ENCODE assay signal across 24 cellular contexts in the genomic region with DNA sequence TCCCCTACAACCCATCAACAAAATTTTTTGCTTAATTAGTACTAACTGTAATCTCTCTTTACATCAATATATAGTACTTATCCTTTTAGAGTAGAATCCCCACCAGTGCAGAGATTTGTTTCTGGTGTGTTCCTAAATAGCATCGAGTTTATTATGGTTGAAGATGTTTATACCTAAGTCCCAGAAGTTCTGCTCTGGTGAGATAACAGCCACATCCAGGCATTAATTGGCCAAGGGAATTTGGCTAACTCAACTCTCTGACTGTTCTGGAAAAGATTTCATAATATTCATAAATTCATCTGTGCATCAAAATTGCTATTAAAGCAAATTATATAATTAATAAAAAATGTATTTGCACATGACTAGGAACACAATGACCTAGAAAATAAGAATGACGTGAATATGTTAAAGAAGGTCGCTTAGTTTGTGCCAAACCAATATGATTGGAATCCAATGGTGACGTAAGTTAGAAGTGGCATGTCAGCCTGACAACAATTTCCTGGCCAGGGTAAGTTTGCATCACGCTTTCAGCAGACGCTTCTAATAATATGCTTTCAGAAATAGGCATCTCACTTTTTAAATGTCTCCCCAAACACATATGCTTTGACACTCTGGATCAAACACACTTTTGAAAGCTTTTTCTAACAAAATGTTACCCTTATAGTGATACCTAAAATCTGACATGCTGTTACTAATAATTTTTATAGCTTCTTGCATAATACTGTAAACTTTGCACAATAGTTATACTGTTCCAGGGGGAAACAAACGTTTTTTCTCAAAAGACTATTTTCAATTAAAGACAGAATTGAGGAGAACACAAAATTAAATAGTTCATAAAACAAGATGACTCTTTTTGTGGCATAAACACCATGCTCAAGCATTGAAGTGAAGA.
DNase-seq lines count a peak whose midpoint lies in the region; TF ChIP-seq lines count a peak whose summit lies in the region.
"Had no signal": no experiment of that assay in that cellular context is flagged by ENCODE, and none has a peak within 500 bp of the region (broad histone marks: within the 10 kb centered on the region; RNA-seq: fewer than 3 reads in every experiment).

No MANE protein-coding gene starts in this region.

- H2BK12ac ChIP-seq in mesenchymal stem cell (ENCODE audit: low read length in 2 of 2) = no peak overlapping the region

- WGBS in mesenchymal stem cell = 82% methylated on average over 5 of the region's 7 CpGs

- no peak overlapping the region for H3K18ac ChIP-seq in mesenchymal stem cell (ENCODE audit: low read depth in 1 of 2, low read length in 2 of 2)

- H2BK5ac ChIP-seq in mesenchymal stem cell (ENCODE audit: low read depth, low read length, poor library complexity, severe bottlenecking) = no peak overlapping the region

- H3K9ac ChIP-seq in mesenchymal stem cell (ENCODE audit: low read length) = peak overlapping the region; percentile 72
- H3K9ac ChIP-seq: parathyroid adenoma had no signal

- no peak overlapping the region for H3K4me2 ChIP-seq in mesenchymal stem cell (ENCODE audit: low read length, poor library complexity, severe bottlenecking)
- H3K4me2 ChIP-seq: A549 had no signal

- H2BK120ac ChIP-seq in mesenchymal stem cell (ENCODE audit: low read depth, low read length) = no peak overlapping the region

- H2BK15ac ChIP-seq in mesenchymal stem cell (ENCODE audit: low read depth, poor library complexity, severe bottlenecking) = no peak overlapping the region

- H3K14ac ChIP-seq in mesenchymal stem cell (ENCODE audit: low read length in 2 of 2) = no peak overlapping the region

- POLR2A ChIA-PET in AG04450 (lab: Yijun Ruan, JAX) = no interaction called here

- H4K8ac ChIP-seq in mesenchymal stem cell (ENCODE audit: low read length) = no peak overlapping the region

- no peak for TF ChIP-seq CTCF in AG04450 (IDR thresholded peaks at IDR 0.05; ENCODE audit: low read depth, low read length)

- H3K27me3 ChIP-seq in AG04450 (ENCODE audit: control insufficient read depth, insufficient read depth, low read length) = no peaks in the 10 kb centered on the region
- no peaks in the 10 kb centered on the region for H3K27me3 ChIP-seq in mesenchymal stem cell (ENCODE audit: control insufficient read depth in 1 of 2, insufficient read depth in 1 of 2, low read length in 2 of 2)
- H3K27me3 ChIP-seq: stomach, upper lobe of left lung had no signal

- CTCF ChIA-PET in AG04450 (lab: Charles Lee) = interaction anchor here (0.5 kb wide), 1 partner anchor 185 kb away, joined by 3 read pairs; no protein-coding TSS in a partner anchor

- H3K9me3 ChIP-seq in AG04450 (ENCODE audit: control insufficient read depth, insufficient read depth, low read length) (no peaks in the 10 kb centered on the region), mesenchymal stem cell (ENCODE audit: control insufficient read depth, low read length) (no peaks in the 10 kb centered on the region)
- H3K9me3 ChIP-seq: A549, stomach, upper lobe of left lung had no signal

- H4K91ac ChIP-seq in mesenchymal stem cell (ENCODE audit: low read length) = no peak overlapping the region

- H3K4me1 ChIP-seq in mesenchymal stem cell (ENCODE audit: control insufficient read depth, insufficient read depth, low read depth, low read length) = no peaks in the 10 kb centered on the region
- H3K4me1 ChIP-seq: A549, parathyroid adenoma, stomach, upper lobe of left lung had no signal

- no peaks in the 10 kb centered on the region for H3K79me1 ChIP-seq in mesenchymal stem cell (replicated peaks; ENCODE audit: low read length, poor library complexity, severe bottlenecking)

- H2AK5ac ChIP-seq in mesenchymal stem cell (ENCODE audit: low read length, severe bottlenecking) = no peak overlapping the region

- H3K4ac ChIP-seq in mesenchymal stem cell (ENCODE audit: low read depth in 1 of 2, low read length in 2 of 2) = no peak overlapping the region

- no peak overlapping the region for H2AFZ ChIP-seq in mesenchymal stem cell (ENCODE audit: low read depth, low read length)
- H2AFZ ChIP-seq: parathyroid adenoma had no signal

- no peak overlapping the region for H3K23ac ChIP-seq in mesenchymal stem cell (ENCODE audit: low read length in 2 of 2)

- DNase-seq in AG04450 (ENCODE audit: low read depth, low spot score) (peak; percentile 2), GM04503 (ENCODE audit: low read depth) (peak; percentile 38), fibroblast of gingiva (ENCODE audit: low read depth) (peak; percentile 83), mesenchymal stem cell (no peak), OCI-M1 (lab: John Stamatoyannopoulos, UW) (no peak), putamen (ENCODE audit: low spot score) (no peak), T1000 (lab: John Stamatoyannopoulos, UW) (no peak)
- DNase-seq in effector CD4-positive, alpha-beta T cell = no peak
- DNase-seq: activated CD4-positive, alpha-beta T cell treated with anti-CD3 and anti-CD28 coated beads, Interleukin-2, amount 10 ng/mL, durations not matched to agents 24 days and 14 days; amniotic stem cell; DND-41; kidney glomerular epithelial cell; mesendoderm; naive thymus-derived CD4-positive, alpha-beta T cell; NCI-H1930; NCI-H446; small intestine; stimulated activated CD4-positive, alpha-beta T cell treated with anti-CD3 and anti-CD28 coated beads, Interleukin-4, amount 100 ng/mL, for 1 hour; stomach; upper lobe of left lung had no signal

- H3K36me3 ChIP-seq in mesenchymal stem cell (ENCODE audit: control insufficient read depth in 1 of 2, insufficient read depth in 2 of 2, low read depth in 1 of 2, low read length in 2 of 2) = no peaks in the 10 kb centered on the region
- H3K36me3 ChIP-seq: stomach, upper lobe of left lung had no signal

- no peak overlapping the region for H3K27ac ChIP-seq in AG04450 (ENCODE audit: low read depth, low read length)
- H3K27ac ChIP-seq in mesenchymal stem cell (ENCODE audit: low read length, poor library complexity, severe bottlenecking) = no peak overlapping the region
- H3K27ac ChIP-seq: A549, parathyroid adenoma, RWPE1, stomach, upper lobe of left lung had no signal

- H3K4me3 ChIP-seq in AG04450 (ENCODE audit: low read depth, low read length) = no peak overlapping the region
- no peak overlapping the region for H3K4me3 ChIP-seq in mesenchymal stem cell (ENCODE audit: insufficient read depth in 1 of 2, low read depth in 1 of 2, low read length in 2 of 2)
- H3K4me3 ChIP-seq: A549, K562, stomach, upper lobe of left lung had no signal

Comparison
In these comparisons a context has a peak if more than half of its experiments do, and no peak if none do; other contexts are left out.
1. DNase-seq: peak in AG04450 (single experiment), GM04503 (single experiment) and fibroblast of gingiva (single experiment); none in mesenchymal stem cell (single experiment), OCI-M1 (single experiment), putamen (single experiment), T1000 (single experiment) and effector CD4-positive, alpha-beta T cell (single experiment).